30 cellular contexts compared by ENCODE assay signal in the genomic region with DNA sequence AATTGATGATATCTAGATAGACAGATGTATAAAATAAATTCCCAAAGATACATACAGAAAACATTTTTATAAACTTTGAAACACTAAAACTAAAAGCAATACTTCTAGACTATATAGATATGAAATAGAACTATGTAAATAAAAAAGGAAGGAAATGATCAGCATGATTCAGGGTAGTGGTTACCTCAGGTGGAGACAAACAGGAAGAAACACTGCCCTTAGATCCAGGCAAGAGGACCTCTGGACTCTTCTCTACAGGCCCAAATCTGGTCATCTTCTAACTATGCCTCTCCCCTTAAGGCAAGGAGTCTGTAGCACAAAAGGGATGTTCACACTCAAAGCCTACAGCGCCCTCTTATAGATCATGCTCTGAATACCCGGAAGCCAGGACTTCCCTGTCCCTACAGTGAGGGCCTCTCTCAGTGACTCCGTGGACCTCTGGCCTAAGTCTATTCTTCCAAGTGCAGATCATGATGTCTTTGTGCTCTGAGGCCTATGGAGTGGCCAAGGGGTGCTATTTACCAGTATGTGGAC. TPM values are rescaled to one million over a fixed set of nuclear protein-coding genes. Genes with fewer than 3 reads are reported as not detected.
DNase-seq lines count a peak whose midpoint lies in the region; ATAC-seq, FAIRE-seq and TF ChIP-seq lines count a peak whose summit lies in the region.
"Had no signal": no experiment of that assay in that cellular context is flagged by ENCODE, and none has a peak within 500 bp of the region (broad histone marks: within the 10 kb centered on the region; RNA-seq: fewer than 3 reads in every experiment).

No MANE protein-coding gene starts in this region.

- H3K9ac ChIP-seq in K562 (ENCODE audit: insufficient read depth in 1 of 2, low read depth in 2 of 2, low read length in 2 of 2): no peak overlapping the region

- H3K4me3 ChIP-seq in K562: no peak overlapping the region
- H3K4me3 ChIP-seq: A549, body of pancreas, pancreas, PC-9, tibial nerve had no signal

- WGBS in K562 (ENCODE audit: insufficient coverage, low coverage, missing lambda C conversion rate): 9% methylated on average over 3 of the region's 3 CpGs

- no peaks in the 10 kb centered on the region for H3K36me3 ChIP-seq in K562 (ENCODE audit: control insufficient read depth, insufficient read depth, low read length)
- H3K36me3 ChIP-seq: pancreas, tibial nerve had no signal

- CTCF ChIA-PET in K562 (lab: Yijun Ruan, JAX; ENCODE audit: low intra/inter-chr PET ratio) (no interaction called here), GM10248 (lab: Yijun Ruan, JAX) (interaction anchor here (0.7 kb wide), 1 partner anchor 47 kb away, joined by 3 read pairs; no protein-coding TSS in a partner anchor)

- no peaks in the 10 kb centered on the region for H3K27me3 Mint-ChIP-seq in memory B cell
- H3K27me3 Mint-ChIP-seq: activated CD8-positive, alpha-beta memory T cell treated with anti-CD3 and anti-CD28 coated beads, Interleukin-2, amount 10 ng/mL, durations not matched to agents 7 days and 5 days; CD8-positive, alpha-beta memory T cell; IgD-negative memory B cell had no signal

- H2AFZ ChIP-seq in K562 (ENCODE audit: low read depth, low read length): no peak overlapping the region
- H2AFZ ChIP-seq: PC-9 had no signal

- H3K4me3 Mint-ChIP-seq in memory B cell: no peak overlapping the region
- H3K4me3 Mint-ChIP-seq: activated CD8-positive, alpha-beta memory T cell treated with anti-CD3 and anti-CD28 coated beads, Interleukin-2, amount 10 ng/mL, durations not matched to agents 7 days and 5 days; activated T-cell treated with anti-CD3 and anti-CD28 coated beads, Interleukin-2, amount 50 U/mL, for 72 hours; CD8-positive, alpha-beta memory T cell had no signal

- H3K9me3 ChIP-seq in K562 (replicated peaks; ENCODE audit: control insufficient read depth, insufficient read depth, low read depth, low read length): no peaks in the 10 kb centered on the region
- H3K9me3 ChIP-seq: A549, body of pancreas, pancreas, tibial nerve had no signal

- no peak for FAIRE-seq in K562 (lab: Jason Lieb, UNC)
- FAIRE-seq: A549, endothelial cell of umbilical vein, G401.6, keratinocyte, pancreas, small intestine had no signal

- DNase-seq in ACHN (peak; percentile 2), HT1080 (ENCODE audit: low read depth) (peak; percentile 6), K562 (ENCODE audit: extremely low read depth in 1 of 4, low spot score in 3 of 4) (peak in 1 of 4 experiments; percentile 9), memory B cell (ENCODE audit: low spot score in 2 of 2) (no peak), GM10248 (ENCODE audit: extremely low spot score) (no peak)
- DNase-seq: activated CD4-positive, alpha-beta T cell treated with anti-CD3 and anti-CD28 coated beads, Interleukin-2, amount 50 U/mL, for 1 hour; activated CD8-positive, alpha-beta memory T cell treated with anti-CD3 and anti-CD28 coated beads, Interleukin-2, amount 10 ng/mL, durations not matched to agents 7 days and 5 days; activated naive CD4-positive, alpha-beta T cell treated with Interleukin-2 at 50 U/mL for 16 hours; activated T-cell treated with anti-CD3 and anti-CD28 coated beads, Interleukin-2, amount 50 U/mL, for 72 hours; body of pancreas; CD8-positive, alpha-beta memory T cell; cerebellar nuclear complex; NCI-H1417; NCI-H2081 treated with DMSO at 0.1 percent for 48 hours; NCI-H748 treated with DMSO at 0.1 percent for 48 hours; pancreas; PC-9; SIG-M5; small intestine; stimulated activated CD8-positive, alpha-beta memory T cell treated with anti-CD3 and anti-CD28 coated beads, Interleukin-4, amount 100 ng/mL, for 48 hours; T1000 had no signal

- no peaks in the 10 kb centered on the region for H3K36me3 Mint-ChIP-seq in memory B cell
- H3K36me3 Mint-ChIP-seq: activated CD8-positive, alpha-beta memory T cell treated with anti-CD3 and anti-CD28 coated beads, Interleukin-2, amount 10 ng/mL, durations not matched to agents 7 days and 5 days; IgD-negative memory B cell had no signal

- peaks cover 11% of the 10 kb centered on the region for H3K4me1 Mint-ChIP-seq in memory B cell

- H3K9me3 Mint-ChIP-seq in memory B cell: peaks cover 1% of the 10 kb centered on the region

- ATAC-seq in K562: peak; percentile 88
- peak; percentile 58 for ATAC-seq in memory B cell (ENCODE audit: low read depth)
- ATAC-seq in HG03108 (IDR thresholded peaks at IDR 0.05; ENCODE audit: unreplicated experiment): no peak
- no peak for ATAC-seq in GM19351 (IDR thresholded peaks at IDR 0.05; ENCODE audit: unreplicated experiment)
- no peak for ATAC-seq in GM21576 (IDR thresholded peaks at IDR 0.05; ENCODE audit: unreplicated experiment)
- ATAC-seq: A549; activated CD8-positive, alpha-beta memory T cell treated with anti-CD3 and anti-CD28 coated beads, Interleukin-2, amount 10 ng/mL, durations not matched to agents 7 days and 5 days; activated T-cell treated with anti-CD3 and anti-CD28 coated beads, Interleukin-2, amount 50 U/mL, for 72 hours; body of pancreas; pancreas had no signal

- H3K4me2 ChIP-seq in K562 (ENCODE audit: insufficient read depth, low read length): no peak overlapping the region
- H3K4me2 ChIP-seq: A549, PC-9 had no signal

- intact Hi-C loops in K562 (cut with micrococcal nuclease): loop anchor here (5.0 kb wide), 1 partner anchor 408 kb away; no protein-coding TSS in a partner anchor

- H3K79me2 ChIP-seq in K562 (ENCODE audit: control insufficient read depth, insufficient read depth, low read length): no peaks in the 10 kb centered on the region

- TF ChIP-seq RAD21 in K562 (CRISPR knock-in tag; conservative IDR thresholded peaks at IDR 0.05 in 1 of 2, IDR thresholded peaks at IDR 0.05 in 1 of 2): peak in 1 of 2 experiments; percentile 32; a peak in 2 of 4 replicates

- H3K4me1 ChIP-seq in K562 (replicated peaks in 1 of 2; ENCODE audit: control insufficient read depth in 2 of 2, insufficient read depth in 2 of 2, low read length in 2 of 2): no peaks in the 10 kb centered on the region
- H3K4me1 ChIP-seq: A549, body of pancreas, pancreas, tibial nerve had no signal

- no peak overlapping the region for H3K27ac ChIP-seq in K562 (ENCODE audit: extremely low read depth, low read depth, low read length)
- H3K27ac ChIP-seq: A549, body of pancreas, pancreas, PC-9, tibial nerve had no signal

- H3K27ac Mint-ChIP-seq in memory B cell: no peak overlapping the region
- H3K27ac Mint-ChIP-seq: activated CD8-positive, alpha-beta memory T cell treated with anti-CD3 and anti-CD28 coated beads, Interleukin-2, amount 10 ng/mL, durations not matched to agents 7 days and 5 days; activated T-cell treated with anti-CD3 and anti-CD28 coated beads, Interleukin-2, amount 50 U/mL, for 72 hours; CD8-positive, alpha-beta memory T cell had no signal

- no TSS peak for BruUV-seq in K562 (replicated peaks; lab: Mats Ljungman, UMichigan)

- POLR2A ChIA-PET in K562 (lab: Yijun Ruan, JAX): no interaction called here
- POLR2A ChIA-PET in GM10248 (lab: Yijun Ruan, JAX): no interaction called here

- H3K27me3 ChIP-seq in K562 (ENCODE audit: control insufficient read depth in 2 of 2, insufficient read depth in 2 of 2, low read length in 2 of 2): 0 out of 5 replicates have a peak, but pooled peaks cover 0 to 3% of the 10 kb centered on the region in 2 experiments
- H3K27me3 ChIP-seq: body of pancreas, pancreas, tibial nerve had no signal

- peak in 1 of 3 experiments; percentile 8; a peak in 1 of 6 replicates for TF ChIP-seq CTCF in K562 (IDR thresholded peaks at IDR 0.05 in 2 of 3, conservative IDR thresholded peaks at IDR 0.05 in 1 of 3; ENCODE audit: insufficient read depth in 2 of 3, low read depth in 1 of 3, low read length in 3 of 3)
- TF ChIP-seq CTCF in GM10248 (IDR thresholded peaks at IDR 0.05; ENCODE audit: control extremely low read depth, extremely low read depth, low read depth, missing control alignments): no peak

- no peak for TF ChIP-seq POLR2A in K562 (conservative IDR thresholded peaks at IDR 0.05)

- in situ Hi-C loops in ACHN (cut with HindIII; ENCODE audit: low pct_ligation_motif_present, low pct_unique_long_range_greater_than_20kb, low sequenced_read_pairs) (no loop called here), K562 (cut with MboI) (no loop called here)

- TF ChIP-seq EP300 in K562 (IDR thresholded peaks at IDR 0.05; ENCODE audit: low read length): no peak

- H3K9me1 ChIP-seq in K562 (ENCODE audit: control insufficient read depth, insufficient read depth, low read length): no peaks in the 10 kb centered on the region

- H4K20me1 ChIP-seq in K562 (replicated peaks; ENCODE audit: control insufficient read depth, insufficient read depth, low read length): no peaks in the 10 kb centered on the region

TF ChIP-seq in K562, 482 proteins besides CTCF, POLR2A, EP300 and RAD21 (continues in another document):
- 0 out of 2 replicates have a peak, but pooled peaks have one; percentile 31 for TF ChIP-seq ELF1 (tag; IDR thresholded peaks at IDR 0.05)

RNA-seq across cellular contexts. Expression of a gene that starts 30.4 kb away (rescaled TPM):
- 5.8 and 7.0 TPM in 2 replicates for total RNA-seq in HT1080 (2014; rRNA removed; shearing (Covaris generic))
- polyA plus RNA-seq in HT1080 (2015; cell fraction: cytosol; rRNA removed): 6.1 and 7.9 TPM in 2 replicates
- polyA plus RNA-seq in HT1080 (2015; cell fraction: nucleus; rRNA removed): 13.0 and 13.5 TPM in 2 replicates
- 0.97 and 1.3 TPM in 2 replicates for total RNA-seq in K562 (2011; cell fraction: chromatin; rRNA removed; ENCODE audit: low replicate concordance)
- 0.26 and 0.33 TPM in 2 replicates for total RNA-seq in K562 (2011; cell fraction: nucleolus; rRNA removed)
- 0.44 and 0.69 TPM in 2 replicates for total RNA-seq in K562 (2011; cell fraction: nucleoplasm; rRNA removed)
- total RNA-seq in K562 (2014; rRNA removed) (0.18 and 0.29 TPM in 2 replicates), K562 (2014; rRNA removed; fragmentation: Illumina TruSeq; extraction: Trizol) (0.40 and 0.48 TPM in 2 replicates), K562 (2015; rRNA removed; fragmentation: Illumina TruSeq; extraction: Trizol) (0.45 and 0.47 TPM in 2 replicates), K562 (2021) (0.42 and 0.69 TPM in 2 replicates)
- polyA plus RNA-seq in K562 (2011; rRNA removed) (1.2 and 1.4 TPM in 2 replicates), K562 (2014; fragmentation: Illumina TruSeq; extraction: Trizol) (0.28 and 0.31 TPM in 2 replicates), K562 (2014; fragmentation: Nextera tagmentation; extraction: Ambion mirVana) (under 1 TPM; under 0.01 to 0.04 TPM), K562 (2014; rRNA removed) (0.15 and 0.43 TPM in 2 replicates)
- polyA plus RNA-seq in K562 (2011; cell fraction: cytosol; rRNA removed): 0.50 and 0.52 TPM in 2 replicates
- polyA plus RNA-seq in K562 (2011; cell fraction: nucleus; rRNA removed): 1.5 and 1.9 TPM in 2 replicates
- polyA plus RNA-seq in K562 (2012): 0.36 and 0.40 TPM in 2 replicates
- polyA minus RNA-seq in K562 (2011; rRNA and poly(A)+ RNA removed): 2.5 and 2.8 TPM in 2 replicates
- 1.2 and 1.3 TPM in 2 replicates for polyA minus RNA-seq in K562 (2011; cell fraction: cytosol; rRNA and poly(A)+ RNA removed)
- polyA minus RNA-seq in K562 (2011; cell fraction: nucleus; rRNA and poly(A)+ RNA removed): 1.6 and 2.3 TPM in 2 replicates

Comparison
In these comparisons a context has a peak if more than half of its experiments do, and no peak if none do; other contexts are left out.
1. DNase-seq: peak in ACHN (single experiment) and HT1080 (single experiment); none in memory B cell (0 of 2) and GM10248 (single experiment).
2. ATAC-seq: peak in K562 (single experiment) and memory B cell (single experiment); none in HG03108 (single experiment), GM19351 (single experiment) and GM21576 (single experiment).